ENCODE assay signal across 10 cellular contexts in genomic region chr17:48036693-48037035, GRCh38. TPM values are rescaled to one million over a fixed set of nuclear protein-coding genes. Genes with fewer than 3 reads are reported as not detected.
DNase-seq lines count a peak whose midpoint lies in the region; ATAC-seq and TF ChIP-seq lines count a peak whose summit lies in the region.
"Had no signal": no experiment of that assay in that cellular context is flagged by ENCODE, and none has a peak within 500 bp of the region (broad histone marks: within the 10 kb centered on the region; RNA-seq: fewer than 3 reads in every experiment).

No MANE protein-coding gene starts in this region.

- intact Hi-C loops in activated CD8-positive, alpha-beta T cell treated with anti-CD3 and anti-CD28 coated beads for 36 hours (cut with micrococcal nuclease): no loop called here

- H3K4me2 ChIP-seq in skeletal muscle satellite cell (ENCODE audit: low read length): peak overlapping the region; percentile 87

- H3K27ac Mint-ChIP-seq in activated CD8-positive, alpha-beta T cell treated with anti-CD3 and anti-CD28 coated beads for 36 hours: no peak overlapping the region

- H3K4me3 ChIP-seq in H7 (ENCODE audit: insufficient read depth, low read depth, low read length) (peak overlapping the region; percentile 46; the same call in 1 of the 2 replicates), right atrium auricular region (peak overlapping the region; percentile 59 to 65), skeletal muscle satellite cell (ENCODE audit: low read length) (peak overlapping the region; percentile 92)

- peak overlapping the region; percentile 72 for H3K4me3 Mint-ChIP-seq in activated CD8-positive, alpha-beta T cell treated with anti-CD3 and anti-CD28 coated beads for 36 hours

- peak overlapping the region; percentile 85 to 88 for H3K27ac ChIP-seq in right atrium auricular region
- H3K27ac ChIP-seq: HL-60, neutrophil had no signal

- H3K9ac ChIP-seq in skeletal muscle satellite cell (ENCODE audit: low read depth, low read length): peak overlapping the region; percentile 90

- H3K27me3 ChIP-seq in H7 (ENCODE audit: control insufficient read depth, insufficient read depth, low read length): peaks cover 33% of the 10 kb centered on the region
- no peaks in the 10 kb centered on the region for H3K27me3 ChIP-seq in right atrium auricular region
- no peaks in the 10 kb centered on the region for H3K27me3 ChIP-seq in skeletal muscle satellite cell (ENCODE audit: control insufficient read depth, insufficient read depth, low read length)

- DNase-seq in H7 (no peak), right atrium auricular region (ENCODE audit: low spot score) (no peak), amniotic stem cell (lab: John Stamatoyannopoulos, UW) (no peak), NCI-H1436 (lab: John Stamatoyannopoulos, UW) (no peak)
- no peak for DNase-seq in activated CD8-positive, alpha-beta T cell treated with anti-CD3 and anti-CD28 coated beads for 36 hours

- no peaks in the 10 kb centered on the region for H3K9me3 ChIP-seq in right atrium auricular region
- H3K9me3 ChIP-seq in skeletal muscle satellite cell (replicated peaks; ENCODE audit: low read length): no peaks in the 10 kb centered on the region
- H3K9me3 ChIP-seq: neutrophil had no signal

- TF ChIP-seq CTCF in activated CD8-positive, alpha-beta T cell treated with anti-CD3 and anti-CD28 coated beads for 36 hours (IDR thresholded peaks at IDR 0.05): no peak
- TF ChIP-seq CTCF in right atrium auricular region (IDR thresholded peaks at IDR 0.05): no peak

- H3K9me3 Mint-ChIP-seq in activated CD8-positive, alpha-beta T cell treated with anti-CD3 and anti-CD28 coated beads for 36 hours: no peaks in the 10 kb centered on the region

- POLR2A ChIA-PET in activated CD8-positive, alpha-beta T cell treated with anti-CD3 and anti-CD28 coated beads for 36 hours (lab: Charles Lee): interaction anchor here (0.6 to 4.8 kb wide), 4 partner anchors 12 to 333 kb away, joined by 3 to 26 read pairs (median 4); partner anchors contain the start of gene NFE2L1

- peaks cover 8% of the 10 kb centered on the region for H3K4me1 Mint-ChIP-seq in activated CD8-positive, alpha-beta T cell treated with anti-CD3 and anti-CD28 coated beads for 36 hours (ENCODE audit: low read depth)

- H3K36me3 Mint-ChIP-seq in activated CD8-positive, alpha-beta T cell treated with anti-CD3 and anti-CD28 coated beads for 36 hours (ENCODE audit: low read depth): no peaks in the 10 kb centered on the region

- no peaks in the 10 kb centered on the region for H3K36me3 ChIP-seq in H7 (replicated peaks; ENCODE audit: control insufficient read depth, insufficient read depth, low read length)
- no peaks in the 10 kb centered on the region for H3K36me3 ChIP-seq in right atrium auricular region
- peaks cover 11% of the 10 kb centered on the region for H3K36me3 ChIP-seq in skeletal muscle satellite cell (ENCODE audit: insufficient read depth, low read length)
- H3K36me3 ChIP-seq: neutrophil had no signal

- no peak for ATAC-seq in activated CD8-positive, alpha-beta T cell treated with anti-CD3 and anti-CD28 coated beads for 36 hours
- ATAC-seq in HG03520 (IDR thresholded peaks at IDR 0.05; ENCODE audit: unreplicated experiment): no peak
- ATAC-seq in HG02884 (IDR thresholded peaks at IDR 0.05; ENCODE audit: unreplicated experiment): no peak

- H3K4me1 ChIP-seq in right atrium auricular region: peaks cover 2 to 12% of the 10 kb centered on the region in 2 donors
- peaks cover 13% of the 10 kb centered on the region for H3K4me1 ChIP-seq in skeletal muscle satellite cell (ENCODE audit: control insufficient read depth, insufficient read depth, low read length)

- CTCF ChIA-PET in activated CD8-positive, alpha-beta T cell treated with anti-CD3 and anti-CD28 coated beads for 36 hours (lab: Charles Lee): interaction anchor here (0.8 to 4.4 kb wide), 23 partner anchors 10 to 583 kb away, joined by 3 to 55 read pairs (median 5); partner anchors contain the start of genes CBX1, CDK5RAP3 and NFE2L1

- peaks cover 29% of the 10 kb centered on the region for H3K27me3 Mint-ChIP-seq in activated CD8-positive, alpha-beta T cell treated with anti-CD3 and anti-CD28 coated beads for 36 hours

RNA-seq across cellular contexts. Expression of gene COPZ2, which starts 0.9 kb away (rescaled TPM):
- not detected in 2 replicates for total RNA-seq in H7 (2014; rRNA removed; shearing (Covaris generic))
- total RNA-seq in activated CD8-positive, alpha-beta T cell treated with anti-CD3 and anti-CD28 coated beads for 36 hours: 1 to 10 TPM; 4.3 to 4.6 TPM
- total RNA-seq in right atrium auricular region: 10 to 100 TPM; 43.5 to 48.1 TPM
- total RNA-seq in skeletal muscle satellite cell (2012; rRNA removed): 22.6 and 47.8 TPM in 2 replicates

RNA-seq across cellular contexts. Expression of gene NFE2L1, which starts 11.5 kb away (rescaled TPM):
- 89.5 and 114 TPM in 2 replicates for total RNA-seq in H7 (2014; rRNA removed; shearing (Covaris generic))
- total RNA-seq in activated CD8-positive, alpha-beta T cell treated with anti-CD3 and anti-CD28 coated beads for 36 hours: 10 to 100 TPM; 88.3 to 90.3 TPM
- 100 to 1,000 TPM; 271 to 418 TPM for total RNA-seq in right atrium auricular region
- 93.3 and 93.7 TPM in 2 replicates for total RNA-seq in skeletal muscle satellite cell (2012; rRNA removed)

Comparison
In these comparisons a context has a peak if more than half of its experiments do, and no peak if none do; other contexts are left out.
1. RNA of gene COPZ2, which starts 0.9 kb away (total RNA-seq): 43.5 to 48.1 TPM in right atrium auricular region; 4.3 to 4.6 TPM in activated CD8-positive, alpha-beta T cell treated with anti-CD3 and anti-CD28 coated beads for 36 hours and not detected in H7; every median in the first group is over 4 times any median in the second.
2. Peak in every context shown above with its lines, with median percentiles within 50 percentile points of each other: H3K4me3 ChIP-seq.